13 cellular contexts compared by ENCODE assay signal in the genomic region with DNA sequence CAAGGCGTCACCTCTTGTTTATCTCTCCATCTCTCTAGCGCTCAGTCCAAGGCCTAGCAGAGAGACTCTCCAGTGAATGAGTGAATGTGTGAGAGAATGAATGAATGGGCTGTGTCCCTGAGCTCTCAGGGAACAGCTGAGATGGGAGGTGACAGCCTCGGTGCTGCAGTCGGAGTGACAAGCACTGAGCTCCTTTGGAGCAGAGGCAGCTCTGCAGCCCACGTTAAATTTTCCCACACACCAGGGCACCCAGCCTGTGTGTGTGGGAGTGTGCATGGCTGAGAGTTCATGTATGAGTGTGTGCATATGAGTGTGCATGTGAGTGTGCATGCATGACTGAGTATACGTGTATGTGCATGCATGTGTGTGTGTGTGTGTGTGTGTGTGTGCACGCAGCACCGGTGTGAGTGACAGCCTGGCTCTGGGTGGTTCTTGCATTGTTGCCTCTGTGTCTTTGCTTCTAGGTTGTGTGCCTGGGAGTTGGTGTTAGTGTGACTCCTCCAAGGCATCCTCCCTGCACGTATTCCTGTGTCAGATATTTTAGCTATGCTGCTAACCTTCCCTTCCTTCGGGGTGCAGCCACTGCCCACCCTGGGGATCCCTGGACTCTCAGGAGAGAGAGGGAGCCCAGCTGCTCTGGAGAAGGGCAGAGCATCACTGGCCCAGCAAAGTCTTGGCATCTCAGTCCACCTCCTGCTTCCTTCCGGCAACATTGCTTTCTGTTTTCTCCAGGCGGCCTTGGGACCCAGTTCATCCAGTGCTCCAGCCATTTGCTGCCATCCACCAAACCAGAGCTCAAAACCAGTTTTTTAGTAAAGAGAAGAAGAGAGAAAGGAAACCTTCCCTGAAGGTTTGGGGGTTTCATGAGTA.
"Had no signal": no experiment of that assay in that cellular context is flagged by ENCODE, and none has a peak within 500 bp of the region (broad histone marks: within the 10 kb centered on the region; RNA-seq: fewer than 3 reads in every experiment).

No MANE protein-coding gene starts in this region.

- H3K27me3 ChIP-seq: brain microvascular endothelial cell had no signal

- H3K36me3 ChIP-seq: brain microvascular endothelial cell had no signal

- H3K27ac ChIP-seq: brain microvascular endothelial cell, RWPE1 had no signal

- DNase-seq: activated CD4-positive, CD25-positive, alpha-beta regulatory T cell treated with anti-CD3 and anti-CD28 coated beads, Interleukin-2, amount 50 U/mL, for 72 hours; activated effector memory CD4-positive, alpha-beta T cell treated with anti-CD3 and anti-CD28 coated beads, Interleukin-2, amount 50 U/mL, for 16 hours; activated naive CD4-positive, alpha-beta T cell treated with Interleukin-2 at 50 U/mL for 16 hours; KG1; NCI-H1092; NK-92 treated with Interleukin-12 subunit alpha and Interleukin-12 subunit beta, amount 100 ng/mL, for 24 hours; SHP77 treated with DMSO at 0.1 percent for 48 hours had no signal

- H3K4me3 Mint-ChIP-seq: activated CD8-positive, alpha-beta memory T cell treated with anti-CD3 and anti-CD28 coated beads, Interleukin-2, amount 10 ng/mL, durations not matched to agents 7 days and 5 days; activated naive CD8-positive, alpha-beta T cell; activated T-cell treated with anti-CD3 and anti-CD28 coated beads, Interleukin-2, amount 50 U/mL, for 24 hours; T-helper 1 cell treated with Interleukin-12 subunit alpha and Interleukin-12 subunit beta and Interleukin-4 antibody, amounts not matched to agents 30 μg/mL and 1 μg/mL, for 36 hours had no signal

- H3K36me3 Mint-ChIP-seq: activated CD8-positive, alpha-beta memory T cell treated with anti-CD3 and anti-CD28 coated beads, Interleukin-2, amount 10 ng/mL, durations not matched to agents 7 days and 5 days; activated naive CD8-positive, alpha-beta T cell had no signal

- H3K4me1 Mint-ChIP-seq: activated CD8-positive, alpha-beta memory T cell treated with anti-CD3 and anti-CD28 coated beads, Interleukin-2, amount 10 ng/mL, durations not matched to agents 7 days and 5 days had no signal

- H3K27ac Mint-ChIP-seq: activated CD8-positive, alpha-beta memory T cell treated with anti-CD3 and anti-CD28 coated beads, Interleukin-2, amount 10 ng/mL, durations not matched to agents 7 days and 5 days; activated naive CD8-positive, alpha-beta T cell; activated T-cell treated with anti-CD3 and anti-CD28 coated beads, Interleukin-2, amount 50 U/mL, for 24 hours; T-helper 1 cell treated with Interleukin-12 subunit alpha and Interleukin-12 subunit beta and Interleukin-4 antibody, amounts not matched to agents 30 μg/mL and 1 μg/mL, for 36 hours had no signal

- H3K9me3 Mint-ChIP-seq: activated T-cell treated with anti-CD3 and anti-CD28 coated beads, Interleukin-2, amount 50 U/mL, for 24 hours; T-helper 1 cell treated with Interleukin-12 subunit alpha and Interleukin-12 subunit beta and Interleukin-4 antibody, amounts not matched to agents 30 μg/mL and 1 μg/mL, for 36 hours had no signal
